20 cellular contexts compared by ENCODE assay signal in the genomic region with DNA sequence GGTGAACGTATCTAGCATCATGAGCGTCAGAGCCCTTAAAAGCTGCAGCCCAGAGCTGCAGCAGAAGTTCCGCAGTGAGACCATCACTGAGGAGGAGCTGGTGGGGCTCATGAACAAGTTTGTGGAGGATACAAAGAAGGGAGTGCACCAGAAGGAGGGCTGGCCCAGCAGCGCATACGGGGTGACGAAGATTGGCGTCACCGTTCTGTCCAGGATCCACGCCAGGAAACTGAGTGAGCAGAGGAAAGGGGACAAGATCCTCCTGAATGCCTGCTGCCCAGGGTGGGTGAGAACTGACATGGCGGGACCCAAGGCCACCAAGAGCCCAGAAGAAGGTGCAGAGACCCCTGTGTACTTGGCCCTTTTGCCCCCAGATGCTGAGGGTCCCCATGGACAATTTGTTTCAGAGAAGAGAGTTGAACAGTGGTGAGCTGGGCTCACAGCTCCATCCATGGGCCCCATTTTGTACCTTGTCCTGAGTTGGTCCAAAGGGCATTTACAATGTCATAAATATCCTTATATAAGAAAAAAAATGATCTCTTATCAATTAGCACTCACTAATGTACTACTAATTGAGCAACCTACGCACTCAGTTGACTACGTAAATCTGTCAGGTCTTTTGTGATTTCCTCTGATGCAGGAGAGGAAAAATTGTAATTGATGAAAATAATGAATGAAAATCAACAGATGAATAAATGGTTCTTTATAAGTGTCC. TPM values are rescaled to one million over a fixed set of nuclear protein-coding genes. Genes with fewer than 3 reads are reported as not detected.
DNase-seq lines count a peak whose midpoint lies in the region; ATAC-seq and TF ChIP-seq lines count a peak whose summit lies in the region.
"Had no signal": no experiment of that assay in that cellular context is flagged by ENCODE, and none has a peak within 500 bp of the region (broad histone marks: within the 10 kb centered on the region; RNA-seq: fewer than 3 reads in every experiment).

No MANE protein-coding gene starts in this region.

- no peaks in the 10 kb centered on the region for H3F3A ChIP-seq in SK-N-SH (replicated peaks; ENCODE audit: insufficient read depth)

- H3K9me3 ChIP-seq in SK-N-SH (no peaks in the 10 kb centered on the region), Panc1 (ENCODE audit: control insufficient read depth, insufficient read depth, low read depth, low read length) (peaks cover 14% of the 10 kb centered on the region), skeletal muscle tissue (ENCODE audit: control insufficient read depth in 3 of 3, low read length in 3 of 3) (peaks cover 0 to 2% (median 0%) of the 10 kb centered on the region in 3 donors), Caco-2 (peaks cover 13% of the 10 kb centered on the region; the same call in 1 of the 2 replicates)

- 98% methylated on average over 12 of the region's 12 CpGs for WGBS in SK-N-SH (ENCODE audit: low lambda C conversion rate)

- peak overlapping the region; percentile 81; the same call in 1 of the 2 replicates for H3K4me2 ChIP-seq in SK-N-SH

- no peak overlapping the region for H3K27ac Mint-ChIP-seq in Caco-2 (ENCODE audit: unreplicated experiment)
- H3K27ac Mint-ChIP-seq: activated CD8-positive, alpha-beta memory T cell treated with anti-CD3 and anti-CD28 coated beads, Interleukin-2, amount 10 ng/mL, durations not matched to agents 7 days and 5 days; naive B cell had no signal

- H3K9me3 Mint-ChIP-seq in Caco-2 (ENCODE audit: unreplicated experiment): peaks cover 9% of the 10 kb centered on the region

- peaks cover 0 to 19% of the 10 kb centered on the region in 2 experiments; a peak in 2 of 4 replicates for H3K4me1 ChIP-seq in SK-N-SH (ENCODE audit: control insufficient read depth in 1 of 2, insufficient read depth in 2 of 2, low read depth in 1 of 2, low read length in 1 of 2)
- no peaks in the 10 kb centered on the region for H3K4me1 ChIP-seq in Panc1 (ENCODE audit: control insufficient read depth, insufficient read depth, low read length)
- peaks cover 29 to 35% (median 34%) of the 10 kb centered on the region in 3 donors for H3K4me1 ChIP-seq in skeletal muscle tissue (ENCODE audit: control insufficient read depth in 3 of 3, insufficient read depth in 3 of 3, low read length in 3 of 3)
- H3K4me1 ChIP-seq in Caco-2: no peaks in the 10 kb centered on the region

- TF ChIP-seq CTCF in SK-N-SH (IDR thresholded peaks at IDR 0.05): no peak
- no peak for TF ChIP-seq CTCF in Panc1 (IDR thresholded peaks at IDR 0.05)
- no peak for TF ChIP-seq CTCF in epithelial cell of esophagus (IDR thresholded peaks at IDR 0.05; ENCODE audit: insufficient read depth, low read depth, low read length, missing control alignments)
- TF ChIP-seq CTCF in Caco-2 (IDR thresholded peaks at IDR 0.05; ENCODE audit: insufficient read depth in 1 of 2, low read depth in 1 of 2, low read length in 1 of 2, severe bottlenecking in 1 of 2, unreplicated experiment in 1 of 2): no peak

- H3K27me3 Mint-ChIP-seq in Caco-2 (ENCODE audit: insufficient read depth, unreplicated experiment): no peaks in the 10 kb centered on the region
- H3K27me3 Mint-ChIP-seq: activated CD8-positive, alpha-beta memory T cell treated with anti-CD3 and anti-CD28 coated beads, Interleukin-2, amount 10 ng/mL, durations not matched to agents 7 days and 5 days; naive B cell had no signal

- no peaks in the 10 kb centered on the region for H3K27me3 ChIP-seq in SK-N-SH (ENCODE audit: insufficient read depth)
- no peaks in the 10 kb centered on the region for H3K27me3 ChIP-seq in Panc1 (ENCODE audit: control insufficient read depth, insufficient read depth, low read length)
- no peaks in the 10 kb centered on the region for H3K27me3 ChIP-seq in skeletal muscle tissue (ENCODE audit: control insufficient read depth in 3 of 3, insufficient read depth in 3 of 3, low read length in 3 of 3)
- H3K27me3 ChIP-seq in Caco-2 (replicated peaks; ENCODE audit: control insufficient read depth, insufficient read depth, low read length): no peaks in the 10 kb centered on the region

- H3K79me2 ChIP-seq in SK-N-SH (ENCODE audit: insufficient read depth): peaks cover 10% of the 10 kb centered on the region; the same call in 1 of the 2 replicates

- no peaks in the 10 kb centered on the region for H3K9me2 ChIP-seq in SK-N-SH

- POLR2A ChIA-PET in SK-N-SH (lab: Yijun Ruan, JAX) (no interaction called here), Panc1 (lab: Charles Lee) (no interaction called here), Caco-2 (lab: Charles Lee) (no interaction called here)

- H3K4me3 ChIP-seq in SK-N-SH (ENCODE audit: low read depth in 2 of 2, low read length in 1 of 2) (no peak overlapping the region), Panc1 (ENCODE audit: low read depth in 2 of 2, low read length in 2 of 2) (no peak overlapping the region), epithelial cell of esophagus (ENCODE audit: low read length) (peak overlapping the region; percentile 70), skeletal muscle tissue (ENCODE audit: low read length in 3 of 3) (peak overlapping the region in 2 of 3 donors; percentile 17 to 49), Caco-2 (ENCODE audit: low read depth, low read length) (no peak overlapping the region)
- H3K4me3 ChIP-seq: lung had no signal

- H3K4me1 Mint-ChIP-seq in Caco-2 (ENCODE audit: low read depth, unreplicated experiment): peaks cover 25% of the 10 kb centered on the region

- H3K27ac ChIP-seq in SK-N-SH (ENCODE audit: low read depth in 2 of 2, low read length in 1 of 2): no peak overlapping the region
- H3K27ac ChIP-seq in Panc1 (ENCODE audit: low read length): no peak overlapping the region
- no peak overlapping the region for H3K27ac ChIP-seq in skeletal muscle tissue (ENCODE audit: low read depth, low read length)
- H3K27ac ChIP-seq: 22Rv1 had no signal

- CTCF ChIA-PET in SK-N-SH (lab: Yijun Ruan, JAX): interaction anchor here (0.9 to 2.2 kb wide), 5 partner anchors 12 to 53 kb away, joined by 3 to 5 read pairs (median 3); a partner anchor contains a TSS
- CTCF ChIA-PET in Panc1 (lab: Charles Lee): no interaction called here
- CTCF ChIA-PET in Caco-2 (lab: Charles Lee): no interaction called here

- H3K4me3 Mint-ChIP-seq in Caco-2 (ENCODE audit: unreplicated experiment): no peak overlapping the region
- H3K4me3 Mint-ChIP-seq: activated CD8-positive, alpha-beta memory T cell treated with anti-CD3 and anti-CD28 coated beads, Interleukin-2, amount 10 ng/mL, durations not matched to agents 7 days and 5 days had no signal

- DNase-seq in SK-N-SH (no peak), Panc1 (ENCODE audit: low read depth, low spot score) (no peak), epithelial cell of esophagus (ENCODE audit: low read depth) (no peak), Caco-2 (no peak), NOMO-1 treated with dmso at 0.1 percent for 144 hours (lab: John Stamatoyannopoulos, UW; ENCODE audit: unreplicated experiment) (no peak)
- no peak for DNase-seq in effector CD8-positive, alpha-beta T cell (lab: John Stamatoyannopoulos, UW)
- DNase-seq: activated CD8-positive, alpha-beta memory T cell treated with anti-CD3 and anti-CD28 coated beads, Interleukin-2, amount 10 ng/mL, durations not matched to agents 7 days and 5 days; erythroblast; GDM1; HCEC 1CT; KG1; naive B cell; NCI-H2029; NCI-H510A; Right ventricle myocardium superior; stimulated activated CD4-positive, alpha-beta T cell treated with anti-CD3 and anti-CD28 coated beads, Interleukin-4, amount 100 ng/mL, for 24 hours had no signal

- H3K36me3 ChIP-seq in SK-N-SH (replicated peaks in 1 of 2; ENCODE audit: control insufficient read depth in 1 of 2, insufficient read depth in 2 of 2, low read length in 1 of 2): peaks cover 8 to 14% of the 10 kb centered on the region in 2 experiments
- H3K36me3 ChIP-seq in Panc1 (ENCODE audit: control insufficient read depth, insufficient read depth, low read length): no peaks in the 10 kb centered on the region
- H3K36me3 ChIP-seq in skeletal muscle tissue (ENCODE audit: control insufficient read depth in 3 of 3, insufficient read depth in 3 of 3, low read length in 3 of 3): peaks cover 11 to 18% (median 18%) of the 10 kb centered on the region in 3 donors
- no peaks in the 10 kb centered on the region for H3K36me3 ChIP-seq in Caco-2 (ENCODE audit: control insufficient read depth, insufficient read depth, low read length)

- no peak for TF ChIP-seq RAD21 in SK-N-SH (IDR thresholded peaks at IDR 0.05; ENCODE audit: low read length)

- TF ChIP-seq EP300 in SK-N-SH (IDR thresholded peaks at IDR 0.05; ENCODE audit: borderline replicate concordance in 1 of 2, low read depth in 1 of 2, low read length in 1 of 2): no peak

- peaks cover 28% of the 10 kb centered on the region for H3K36me3 Mint-ChIP-seq in Caco-2 (ENCODE audit: insufficient read depth, unreplicated experiment)

- ATAC-seq in SK-N-SH treated with all-trans-retinoic acid at 6 μM for 48 hours: no peak
- ATAC-seq in Panc1: no peak
- ATAC-seq: activated CD8-positive, alpha-beta memory T cell treated with anti-CD3 and anti-CD28 coated beads, Interleukin-2, amount 10 ng/mL, durations not matched to agents 7 days and 5 days had no signal

- in situ Hi-C loops in Panc1 (cut with HindIII; ENCODE audit: low pct_unique_long_range_greater_than_20kb, low sequenced_read_pairs): no loop called here

- intact Hi-C loops in Panc1 (cut with micrococcal nuclease; ENCODE audit: unreplicated experiment) (no loop called here), Caco-2 (cut with micrococcal nuclease; ENCODE audit: unreplicated experiment) (no loop called here)

- H2AFZ ChIP-seq in SK-N-SH (ENCODE audit: low read depth): no peak overlapping the region

- no peaks in the 10 kb centered on the region for H4K20me1 ChIP-seq in SK-N-SH (ENCODE audit: insufficient read depth)

- H3K9ac ChIP-seq in SK-N-SH (no peak overlapping the region), skeletal muscle tissue (ENCODE audit: low read depth in 1 of 3, low read length in 3 of 3) (no peak overlapping the region)

- BruUV-seq in Panc1 (replicated peaks; lab: Mats Ljungman, UMichigan): TSS peak; percentile 85
- no TSS peak for BruUV-seq in Caco-2 (replicated peaks; lab: Mats Ljungman, UMichigan)

TF ChIP-seq in SK-N-SH, 30 proteins besides CTCF, POLR2A, EP300 and RAD21 (continues in another document):
- TF ChIP-seq RXRA (IDR thresholded peaks at IDR 0.05; ENCODE audit: borderline replicate concordance, low read depth): no peak

RNA-seq across cellular contexts. Expression of a gene that starts 2.8 kb away (rescaled TPM):
- 125 and 136 TPM in 2 replicates for polyA plus RNA-seq in SK-N-SH (2012; rRNA removed)
- polyA plus RNA-seq in SK-N-SH (2012; cell fraction: cytosol; rRNA removed): 104 and 133 TPM in 2 replicates
- polyA plus RNA-seq in SK-N-SH (2012; cell fraction: nucleus; rRNA removed): 89.5 and 186 TPM in 2 replicates
- total RNA-seq in Panc1 (2021; ENCODE audit: unreplicated experiment) (27.8 TPM), skeletal muscle tissue (21.4 TPM), Caco-2 (2022) (41.1 and 45.0 TPM in 2 replicates)
- 71.7 TPM for polyA plus RNA-seq in Panc1 (2012; ENCODE audit: insufficient read length)

RNA-seq across cellular contexts. Expression of a gene that starts 12.3 kb away (rescaled TPM):
- 15.9 and 20.7 TPM in 2 replicates for polyA plus RNA-seq in SK-N-SH (2012; rRNA removed)
- polyA plus RNA-seq in SK-N-SH (2012; cell fraction: cytosol; rRNA removed): 14.4 and 15.0 TPM in 2 replicates
- 45.7 and 58.8 TPM in 2 replicates for polyA plus RNA-seq in SK-N-SH (2012; cell fraction: nucleus; rRNA removed)
- total RNA-seq in Panc1 (2021; ENCODE audit: unreplicated experiment): 15.6 TPM
- polyA plus RNA-seq in Panc1 (2012; ENCODE audit: insufficient read length): 8.2 TPM
- total RNA-seq in skeletal muscle tissue: 14.1 TPM
- total RNA-seq in Caco-2 (2022): 24.3 and 28.8 TPM in 2 replicates

Comparison
In these comparisons a context has a peak if more than half of its experiments do, and no peak if none do; other contexts are left out.
1. H3K4me3 ChIP-seq: peak in epithelial cell of esophagus (single experiment) and skeletal muscle tissue (2 of 3); none in SK-N-SH (0 of 2), Panc1 (0 of 2) and Caco-2 (single experiment).